6 cellular contexts compared by ENCODE assay signal in genomic region chr19:2302319-2303208, GRCh38. TPM values are rescaled to one million over a fixed set of nuclear protein-coding genes. Genes with fewer than 3 reads are reported as not detected.
DNase-seq lines count a peak whose midpoint lies in the region; ATAC-seq and FAIRE-seq lines count a peak whose summit lies in the region.

No MANE protein-coding gene starts in this region.

- H3K27me3 Mint-ChIP-seq in T-cell: peaks cover 20 to 36% of the 10 kb centered on the region in 2 donors

- no peaks in the 10 kb centered on the region for H3K36me3 Mint-ChIP-seq in T-cell

- POLR2A ChIA-PET in T-cell (lab: Charles Lee): no interaction called here

- ATAC-seq in T-cell (replicated peaks in 1 of 4) (peak; percentile 57 to 73 (median 66)), sciatic nerve (peak; percentile 75)

- no peak for FAIRE-seq in frontal cortex (lab: Jason Lieb, UNC)

- H3K27ac Mint-ChIP-seq in T-cell: peak overlapping the region in 1 of 2 donors; percentile 43

- peak overlapping the region; percentile 36 to 75 (median 67) for H3K4me3 Mint-ChIP-seq in T-cell

- intact Hi-C loops in sciatic nerve (cut with DNase I): no loop called here

- no peaks in the 10 kb centered on the region for H3K9me3 Mint-ChIP-seq in T-cell

- CTCF ChIA-PET in T-cell (lab: Charles Lee): no interaction called here

- peak in 5 of 34 experiments; percentile 17 to 37 (median 32) for DNase-seq in T-cell
- DNase-seq in frontal cortex (ENCODE audit: low spot score in 2 of 2): peak; percentile 54 to 80
- DNase-seq in sciatic nerve (ENCODE audit: low spot score): peak; percentile 71
- no peak for DNase-seq in NCI-H1436 (lab: John Stamatoyannopoulos, UW)
- no peak for DNase-seq in activated CD4-positive, alpha-beta T cell treated with anti-CD3 and anti-CD28 coated beads, Interleukin-2, amount 50 U/mL, for 48 hours
- DNase-seq in NCI-H1694 treated with DMSO at 0.1 percent for 48 hours (lab: John Stamatoyannopoulos, UW): no peak

- peaks cover 7 to 22% (median 11%) of the 10 kb centered on the region in 3 donors for H3K4me1 Mint-ChIP-seq in T-cell

RNA-seq across cellular contexts. Expression of gene LINGO3, which starts 5.4 kb away (rescaled TPM):
- total RNA-seq in T-cell (1 to 10 TPM in 2 of 5 donors, under 1 TPM in 3; 0.23 to 1.7 (median 0.99) TPM), frontal cortex (0.82 TPM), sciatic nerve (not detected)

RNA-seq across cellular contexts. Expression of gene PEAK3, which starts 20.6 kb away (rescaled TPM):
- total RNA-seq in T-cell (under 1 TPM in 3 of 5 donors, not detected in 2; 0.22 to 0.49 (median 0.30) TPM), frontal cortex (under 0.01 TPM), sciatic nerve (0.71 TPM)

RNA-seq across cellular contexts. Expression of gene LSM7, which starts 25.8 kb away (rescaled TPM):
- total RNA-seq in T-cell (100 to 1,000 TPM in 3 of 5 donors, 10 to 100 TPM in 2; 86.7 to 127 (median 107) TPM), frontal cortex (97.4 TPM), sciatic nerve (46.9 TPM)

RNA-seq across cellular contexts. Expression of gene SPPL2B, which starts 25.9 kb away (rescaled TPM):
- total RNA-seq in T-cell: 100 to 1,000 TPM in 4 of 5 donors, 10 to 100 TPM in 1; 96.5 to 173 (median 133) TPM
- 16.3 TPM for total RNA-seq in frontal cortex
- 48.0 TPM for total RNA-seq in sciatic nerve

RNA-seq across cellular contexts. Expression of gene JSRP1, which starts 46.3 kb away (rescaled TPM):
- 1 to 10 TPM in 2 of 5 donors, under 1 TPM in 2, not detected in 1; 0.42 to 1.5 (median 1.0) TPM for total RNA-seq in T-cell
- 2.0 TPM for total RNA-seq in frontal cortex
- not detected for total RNA-seq in sciatic nerve

Comparison
In these comparisons a context has a peak if more than half of its experiments do, and no peak if none do; other contexts are left out.
1. DNase-seq: peak in frontal cortex (2 of 2) and sciatic nerve (single experiment); none in NCI-H1436 (single experiment), activated CD4-positive, alpha-beta T cell treated with anti-CD3 and anti-CD28 coated beads, Interleukin-2, amount 50 U/mL, for 48 hours (0 of 2) and NCI-H1694 treated with DMSO at 0.1 percent for 48 hours (single experiment).